Comparison of ENCODE assay signal across 10 cellular contexts in the genomic region with DNA sequence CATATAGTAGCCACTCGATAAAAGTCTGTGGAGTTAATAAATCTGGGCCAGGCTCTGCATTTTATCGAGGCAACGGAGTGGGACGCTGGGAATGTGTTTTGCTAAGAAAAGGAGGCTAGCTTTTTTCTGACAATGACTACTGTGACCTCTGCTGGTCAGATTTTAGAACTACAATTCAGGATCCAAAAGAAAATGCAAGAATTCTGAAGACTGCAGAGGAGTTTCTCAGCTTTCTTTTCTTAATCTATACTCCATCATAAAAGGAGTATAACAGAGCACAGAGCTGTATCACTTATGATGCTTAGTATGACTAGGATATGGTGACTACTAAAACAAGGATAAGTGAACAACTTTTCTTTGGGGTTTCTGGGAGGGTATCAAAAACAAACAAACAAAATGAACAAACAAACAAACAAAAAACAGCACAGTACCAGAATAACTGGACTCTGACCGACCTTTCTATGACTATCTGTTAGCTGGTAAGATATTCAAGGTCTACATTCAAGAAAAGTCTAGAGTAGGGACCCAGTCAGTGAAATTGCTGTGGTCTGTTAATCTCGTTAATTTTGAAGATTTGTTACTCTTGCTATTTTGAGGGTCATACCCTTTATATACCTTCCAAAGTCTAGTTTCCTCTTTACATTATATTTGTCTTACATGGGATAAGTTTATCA. TPM values are rescaled to one million over a fixed set of nuclear protein-coding genes. Genes with fewer than 3 reads are reported as not detected.
DNase-seq lines count a peak whose midpoint lies in the region; ATAC-seq, FAIRE-seq and TF ChIP-seq lines count a peak whose summit lies in the region.
"Had no signal": no experiment of that assay in that cellular context is flagged by ENCODE, and none has a peak within 500 bp of the region (broad histone marks: within the 10 kb centered on the region; RNA-seq: fewer than 3 reads in every experiment).

No MANE protein-coding gene starts in this region.

- peak; percentile 72 for TF ChIP-seq RAD21 in HCT116 (IDR thresholded peaks at IDR 0.05; ENCODE audit: low read depth)

- H3K9me2 ChIP-seq in HCT116 (ENCODE audit: insufficient read depth): no peaks in the 10 kb centered on the region

- H3K36me3 Mint-ChIP-seq in type B pancreatic cell: peaks cover 6% of the 10 kb centered on the region
- H3K36me3 Mint-ChIP-seq: naive thymus-derived CD8-positive, alpha-beta T cell; T-cell had no signal

- H3K36me3 ChIP-seq in HCT116 (ENCODE audit: control insufficient read depth in 1 of 2, insufficient read depth in 2 of 2, low read length in 2 of 2): no peaks in the 10 kb centered on the region
- no peaks in the 10 kb centered on the region for H3K36me3 ChIP-seq in breast epithelium

- CTCF ChIA-PET in HCT116 (lab: Charles Lee): interaction anchor here (0.7 to 2.7 kb wide), 18 partner anchors 11 to 1341 kb away, joined by 3 to 23 read pairs (median 4); no protein-coding TSS in a partner anchor

- intact Hi-C loops in HCT116 (cut with micrococcal nuclease): loop anchor here (1.0 to 5.0 kb wide), 6 partner anchors 152 to 1736 kb away; no protein-coding TSS in a partner anchor
- intact Hi-C loops in breast epithelium (cut with DNase I; ENCODE audit: low total_unique reads): no loop called here

- DNase-seq in D721Med (ENCODE audit: insufficient read length, low spot score) (no peak), HCT116 (ENCODE audit: low read depth, low spot score) (peak; percentile 42), NCI-H460 (ENCODE audit: extremely low read depth, low read depth) (peak; percentile 46), breast epithelium (ENCODE audit: low spot score in 2 of 2) (no peak), kidney glomerular epithelial cell (lab: John Stamatoyannopoulos, UW) (peak; percentile 82), type B pancreatic cell (ENCODE audit: extremely low spot score, unreplicated experiment) (no peak)

- H3K9me3 ChIP-seq in HCT116 (ENCODE audit: control insufficient read depth in 1 of 2, insufficient read depth in 1 of 2, low read depth in 1 of 2, low read length in 2 of 2): no peaks in the 10 kb centered on the region
- H3K9me3 ChIP-seq in breast epithelium: no peaks in the 10 kb centered on the region

- RAD21 ChIA-PET in HCT116 (lab: Charles Lee; ENCODE audit: low non-redundant PET in 1 of 2, low total read pairs in 2 of 2, uncharacterized antibody in 2 of 2, unreplicated experiment in 2 of 2): interaction anchor here (0.6 to 1.0 kb wide), 5 partner anchors 158 to 1341 kb away, joined by 3 to 4 read pairs (median 3); no protein-coding TSS in a partner anchor

- no peak overlapping the region for H3K27ac ChIP-seq in HCT116 (ENCODE audit: low read depth, low read length)
- H3K27ac ChIP-seq in breast epithelium: no peak overlapping the region

- H2AFZ ChIP-seq in HCT116 (ENCODE audit: low read depth, low read length, poor library complexity, severe bottlenecking): peak overlapping the region; percentile 12

- no peak overlapping the region for H3K9ac ChIP-seq in HCT116 (ENCODE audit: low read length)

- peaks cover 6% of the 10 kb centered on the region for H3K4me1 Mint-ChIP-seq in type B pancreatic cell (ENCODE audit: unreplicated experiment)
- H3K4me1 Mint-ChIP-seq: naive thymus-derived CD8-positive, alpha-beta T cell; T-cell had no signal

- no peak overlapping the region for H3K27ac Mint-ChIP-seq in type B pancreatic cell
- H3K27ac Mint-ChIP-seq: naive thymus-derived CD8-positive, alpha-beta T cell; T-cell had no signal

- TF ChIP-seq CTCF in D721Med (IDR thresholded peaks at IDR 0.05; ENCODE audit: insufficient read depth, missing control alignments) (peak; percentile 68), HCT116 (IDR thresholded peaks at IDR 0.05 in 2 of 3, conservative IDR thresholded peaks at IDR 0.05 in 1 of 3; ENCODE audit: borderline replicate concordance in 1 of 3, insufficient read depth in 1 of 3, low read depth in 2 of 3, low read length in 2 of 3) (peak; percentile 57 to 80 (median 58); a peak in 5 of 6 replicates), breast epithelium (IDR thresholded peaks at IDR 0.05) (peak; percentile 65 to 77 (median 75)), type B pancreatic cell (conservative IDR thresholded peaks at IDR 0.05) (peak; percentile 84)

- no peak overlapping the region for H3K4me2 ChIP-seq in HCT116 (ENCODE audit: low read length)

- FAIRE-seq in D721Med (lab: Jason Lieb, UNC): peak; percentile 97

- peaks cover 38% of the 10 kb centered on the region; the same call in 1 of the 2 replicates for H3K27me3 ChIP-seq in HCT116 (ENCODE audit: insufficient read depth, low read length)
- H3K27me3 ChIP-seq in breast epithelium: no peaks in the 10 kb centered on the region

- H3K4me1 ChIP-seq in HCT116 (ENCODE audit: control insufficient read depth in 1 of 2, insufficient read depth in 2 of 2, low read length in 2 of 2) (no peaks in the 10 kb centered on the region), breast epithelium (no peaks in the 10 kb centered on the region)

- POLR2A ChIA-PET in HCT116 (lab: Charles Lee): no interaction called here

- ATAC-seq in HCT116 (peak; percentile 72), HG02571 (IDR thresholded peaks at IDR 0.05; ENCODE audit: unreplicated experiment) (no peak), GM18511 (IDR thresholded peaks at IDR 0.05; ENCODE audit: unreplicated experiment) (no peak)
- ATAC-seq: naive thymus-derived CD8-positive, alpha-beta T cell; T-cell had no signal

- no peak overlapping the region for H3K4me3 Mint-ChIP-seq in type B pancreatic cell
- H3K4me3 Mint-ChIP-seq: naive thymus-derived CD8-positive, alpha-beta T cell; T-cell had no signal

- BruUV-seq in HCT116 (replicated peaks; lab: Mats Ljungman, UMichigan): no TSS peak

- H3K27me3 Mint-ChIP-seq in type B pancreatic cell: no peaks in the 10 kb centered on the region

- TF ChIP-seq POLR2A in HCT116 (IDR thresholded peaks at IDR 0.05; ENCODE audit: borderline replicate concordance, extremely low read depth, insufficient read depth, insufficient read length) (no peak), breast epithelium (IDR thresholded peaks at IDR 0.05) (no peak)

- no peaks in the 10 kb centered on the region for H4K20me1 ChIP-seq in HCT116 (ENCODE audit: insufficient read depth)

- H3K4me3 ChIP-seq in HCT116 (replicated peaks in 1 of 2; ENCODE audit: low read depth in 1 of 2, low read length in 2 of 2) (no peak overlapping the region), breast epithelium (no peak overlapping the region)

- no peaks in the 10 kb centered on the region for H3K79me2 ChIP-seq in HCT116 (ENCODE audit: insufficient read depth, low read length)

- H3K9me3 Mint-ChIP-seq in type B pancreatic cell: peaks cover 4% of the 10 kb centered on the region
- H3K9me3 Mint-ChIP-seq: naive thymus-derived CD8-positive, alpha-beta T cell; T-cell had no signal

TF ChIP-seq in HCT116, 20 proteins besides CTCF, POLR2A, EP300 and RAD21 (continues in another document):
- TF ChIP-seq SRF (IDR thresholded peaks at IDR 0.05; ENCODE audit: low read depth) (no peak), SIN3A (IDR thresholded peaks at IDR 0.05; ENCODE audit: low read depth) (no peak), EZH2 (IDR thresholded peaks at IDR 0.05) (no peak), EGR1 (IDR thresholded peaks at IDR 0.05; ENCODE audit: low read depth) (no peak), JUND (IDR thresholded peaks at IDR 0.05) (no peak), CEBPB (IDR thresholded peaks at IDR 0.05; ENCODE audit: low read depth) (no peak), ELF1 (IDR thresholded peaks at IDR 0.05; ENCODE audit: borderline replicate concordance, low read depth) (no peak)
- TF ChIP-seq, protein P1, sequence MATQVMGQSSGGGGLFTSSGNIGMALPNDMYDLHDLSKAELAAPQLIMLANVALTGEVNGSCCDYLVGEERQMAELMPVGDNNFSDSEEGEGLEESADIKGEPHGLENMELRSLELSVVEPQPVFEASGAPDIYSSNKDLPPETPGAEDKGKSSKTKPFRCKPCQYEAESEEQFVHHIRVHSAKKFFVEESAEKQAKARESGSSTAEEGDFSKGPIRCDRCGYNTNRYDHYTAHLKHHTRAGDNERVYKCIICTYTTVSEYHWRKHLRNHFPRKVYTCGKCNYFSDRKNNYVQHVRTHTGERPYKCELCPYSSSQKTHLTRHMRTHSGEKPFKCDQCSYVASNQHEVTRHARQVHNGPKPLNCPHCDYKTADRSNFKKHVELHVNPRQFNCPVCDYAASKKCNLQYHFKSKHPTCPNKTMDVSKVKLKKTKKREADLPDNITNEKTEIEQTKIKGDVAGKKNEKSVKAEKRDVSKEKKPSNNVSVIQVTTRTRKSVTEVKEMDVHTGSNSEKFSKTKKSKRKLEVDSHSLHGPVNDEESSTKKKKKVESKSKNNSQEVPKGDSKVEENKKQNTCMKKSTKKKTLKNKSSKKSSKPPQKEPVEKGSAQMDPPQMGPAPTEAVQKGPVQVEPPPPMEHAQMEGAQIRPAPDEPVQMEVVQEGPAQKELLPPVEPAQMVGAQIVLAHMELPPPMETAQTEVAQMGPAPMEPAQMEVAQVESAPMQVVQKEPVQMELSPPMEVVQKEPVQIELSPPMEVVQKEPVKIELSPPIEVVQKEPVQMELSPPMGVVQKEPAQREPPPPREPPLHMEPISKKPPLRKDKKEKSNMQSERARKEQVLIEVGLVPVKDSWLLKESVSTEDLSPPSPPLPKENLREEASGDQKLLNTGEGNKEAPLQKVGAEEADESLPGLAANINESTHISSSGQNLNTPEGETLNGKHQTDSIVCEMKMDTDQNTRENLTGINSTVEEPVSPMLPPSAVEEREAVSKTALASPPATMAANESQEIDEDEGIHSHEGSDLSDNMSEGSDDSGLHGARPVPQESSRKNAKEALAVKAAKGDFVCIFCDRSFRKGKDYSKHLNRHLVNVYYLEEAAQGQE (IDR thresholded peaks at IDR 0.05; ENCODE audit: low read depth): no peak
- TF ChIP-seq, protein P2, sequence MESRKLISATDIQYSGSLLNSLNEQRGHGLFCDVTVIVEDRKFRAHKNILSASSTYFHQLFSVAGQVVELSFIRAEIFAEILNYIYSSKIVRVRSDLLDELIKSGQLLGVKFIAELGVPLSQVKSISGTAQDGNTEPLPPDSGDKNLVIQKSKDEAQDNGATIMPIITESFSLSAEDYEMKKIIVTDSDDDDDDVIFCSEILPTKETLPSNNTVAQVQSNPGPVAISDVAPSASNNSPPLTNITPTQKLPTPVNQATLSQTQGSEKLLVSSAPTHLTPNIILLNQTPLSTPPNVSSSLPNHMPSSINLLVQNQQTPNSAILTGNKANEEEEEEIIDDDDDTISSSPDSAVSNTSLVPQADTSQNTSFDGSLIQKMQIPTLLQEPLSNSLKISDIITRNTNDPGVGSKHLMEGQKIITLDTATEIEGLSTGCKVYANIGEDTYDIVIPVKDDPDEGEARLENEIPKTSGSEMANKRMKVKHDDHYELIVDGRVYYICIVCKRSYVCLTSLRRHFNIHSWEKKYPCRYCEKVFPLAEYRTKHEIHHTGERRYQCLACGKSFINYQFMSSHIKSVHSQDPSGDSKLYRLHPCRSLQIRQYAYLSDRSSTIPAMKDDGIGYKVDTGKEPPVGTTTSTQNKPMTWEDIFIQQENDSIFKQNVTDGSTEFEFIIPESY (IDR thresholded peaks at IDR 0.05; ENCODE audit: extremely low read depth, insufficient replicate concordance, low read length): no peak

RNA-seq across cellular contexts. Expression of a gene that starts 46.2 kb away (rescaled TPM):
- not detected for total RNA-seq in HCT116 (2021; ENCODE audit: unreplicated experiment)
- polyA plus RNA-seq in HCT116 (2012): not detected in 2 replicates
- total RNA-seq in NCI-H460 (2014; rRNA removed; shearing (Covaris generic)): not detected in 2 replicates
- polyA plus RNA-seq in NCI-H460 (2014; cell fraction: nucleus; rRNA removed): not detected in 2 replicates
- not detected for total RNA-seq in breast epithelium
- total RNA-seq in type B pancreatic cell (ENCODE audit: low replicate concordance): 0.38 and 0.99 TPM in 2 replicates
- total RNA-seq: naive thymus-derived CD8-positive, alpha-beta T cell; T-cell had no signal
- polyA plus RNA-seq: naive thymus-derived CD8-positive, alpha-beta T cell had no signal

Comparison
In these comparisons a context has a peak if more than half of its experiments do, and no peak if none do; other contexts are left out.
1. DNase-seq: peak in HCT116 (single experiment), NCI-H460 (single experiment) and kidney glomerular epithelial cell (single experiment); none in D721Med (single experiment), breast epithelium (0 of 2) and type B pancreatic cell (single experiment).
2. Peak in every context shown above with its lines, with median percentiles within 50 percentile points of each other: CTCF ChIP-seq.